8 cellular contexts compared by ENCODE assay signal in the genomic region with DNA sequence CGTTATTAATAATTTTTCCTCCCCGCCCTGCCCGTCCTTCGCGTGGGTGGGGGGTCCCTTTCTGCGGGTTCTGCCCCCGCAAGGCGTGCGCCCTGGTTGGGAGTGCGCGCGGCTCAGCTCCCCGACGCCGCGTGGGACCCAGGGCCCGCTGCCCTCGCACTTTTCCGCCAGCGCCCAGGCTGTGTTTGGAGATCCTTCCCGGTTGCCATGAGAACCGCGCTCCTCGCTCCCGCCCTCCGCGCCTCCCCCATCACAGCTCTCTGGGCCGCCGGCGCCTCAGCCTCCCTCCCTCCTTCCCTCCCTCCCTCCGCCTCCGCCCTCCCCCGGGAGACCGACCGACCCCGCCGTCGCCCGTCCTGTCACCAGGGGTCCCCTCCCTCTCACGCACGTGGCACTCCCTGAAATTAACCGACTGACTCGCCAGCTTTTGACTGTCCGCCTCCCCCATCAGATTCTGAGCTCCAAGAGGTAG. TPM values are rescaled to one million over a fixed set of nuclear protein-coding genes. Genes with fewer than 3 reads are reported as not detected.
DNase-seq lines count a peak whose midpoint lies in the region; ATAC-seq, FAIRE-seq and TF ChIP-seq lines count a peak whose summit lies in the region.

No MANE protein-coding gene starts in this region.

- H3K4me2 ChIP-seq in Karpas-422 (ENCODE audit: low read depth, low read length, poor library complexity, severe bottlenecking) = peak overlapping the region; percentile 58

- H3K79me2 ChIP-seq in Karpas-422 (ENCODE audit: low read length) = no peaks in the 10 kb centered on the region

- H3K9me3 ChIP-seq in Karpas-422 (ENCODE audit: low read length) (no peaks in the 10 kb centered on the region), vagina (no peaks in the 10 kb centered on the region)

- H3K27me3 ChIP-seq in Karpas-422 (ENCODE audit: low read length) = no peaks in the 10 kb centered on the region; the same call in 1 of the 2 replicates
- no peaks in the 10 kb centered on the region for H3K27me3 ChIP-seq in vagina

- peaks cover 30% of the 10 kb centered on the region for H3K4me1 ChIP-seq in Karpas-422 (ENCODE audit: low read length)
- peaks cover 71% of the 10 kb centered on the region for H3K4me1 ChIP-seq in vagina

- H3K27ac ChIP-seq in Karpas-422 (ENCODE audit: low read length) = no peak overlapping the region
- peak overlapping the region; percentile 14 for H3K27ac ChIP-seq in adipose tissue (ENCODE audit: low read depth, low read length)
- peak overlapping the region; percentile 97 for H3K27ac ChIP-seq in vagina

- H3K9ac ChIP-seq in Karpas-422 (ENCODE audit: low read length) = peak overlapping the region; percentile 48

- FAIRE-seq in GM19239 (lab: Jason Lieb, UNC) = no peak

- peak in 1 of 2 donors; percentile 15 for TF ChIP-seq POLR2A in vagina (IDR thresholded peaks at IDR 0.05)

- peak; percentile 66 for ATAC-seq in Right ventricle myocardium inferior

- H2AFZ ChIP-seq in Karpas-422 (ENCODE audit: low read length) = no peak overlapping the region

- DNase-seq in COR-L47 (lab: John Stamatoyannopoulos, UW) = peak; percentile 87
- peak; percentile 66 for DNase-seq in Karpas-422
- DNase-seq in SHP77 (lab: John Stamatoyannopoulos, UW) = peak; percentile 67 to 78
- DNase-seq in Right ventricle myocardium inferior (ENCODE audit: missing footprints) = peak; percentile 96
- peak; percentile 79 for DNase-seq in occipital lobe (lab: John Stamatoyannopoulos, UW)
- no peak for DNase-seq in vagina (ENCODE audit: extremely low spot score in 2 of 2)
- DNase-seq in GM19239 (ENCODE audit: insufficient read length, low spot score) = no peak

- peaks cover 13% of the 10 kb centered on the region for H4K20me1 ChIP-seq in Karpas-422 (ENCODE audit: insufficient read depth, low read depth, low read length)

- intact Hi-C loops in Right ventricle myocardium inferior (cut with DNase I) (loop anchor here (5.0 kb wide), 1 partner anchor 135 kb away; a partner anchor contains a TSS), vagina (cut with DNase I) (loop anchor here (2.0 kb wide), 1 partner anchor 136 kb away; a partner anchor contains a TSS)

- H3K4me3 ChIP-seq in Karpas-422 (ENCODE audit: low read length) = peak overlapping the region; percentile 52; the same call in 1 of the 2 replicates
- H3K4me3 ChIP-seq in vagina = peak overlapping the region; percentile 48 to 66

- TF ChIP-seq CTCF in vagina (IDR thresholded peaks at IDR 0.05) = no peak

- 0 to 1% (median 1%) methylated on average over 41 to 43 of the region's 44 CpGs for WGBS in adipose tissue, 3 donors

- no peaks in the 10 kb centered on the region for H3K9me2 ChIP-seq in Karpas-422 (replicated peaks; ENCODE audit: insufficient read depth, low read length)

- H3K36me3 ChIP-seq in Karpas-422 (ENCODE audit: insufficient read depth, low read length) (no peaks in the 10 kb centered on the region), vagina (no peaks in the 10 kb centered on the region)

RNA-seq across cellular contexts. Expression of a gene that starts 2.4 kb away (rescaled TPM):
- 22.5 and 73.2 TPM in 2 replicates for total RNA-seq in Karpas-422 (2014; rRNA removed; shearing (Covaris generic); ENCODE audit: low replicate concordance)
- polyA plus RNA-seq in adipose tissue = 10 to 100 TPM; 28.1 to 83.2 (median 72.5) TPM
- total RNA-seq in Right ventricle myocardium inferior (36.2 TPM), occipital lobe (75.6 TPM), vagina (72.7 TPM)

RNA-seq across cellular contexts. Expression of a gene that starts 19.4 kb away (rescaled TPM):
- 1.6 and 2.2 TPM in 2 replicates for total RNA-seq in Karpas-422 (2014; rRNA removed; shearing (Covaris generic); ENCODE audit: low replicate concordance)
- polyA plus RNA-seq in adipose tissue = 1 to 10 TPM; 1.6 to 9.8 (median 7.1) TPM
- total RNA-seq in Right ventricle myocardium inferior = 5.0 TPM
- 0.78 TPM for total RNA-seq in occipital lobe
- total RNA-seq in vagina = 3.9 TPM

RNA-seq across cellular contexts. Expression of a gene that starts 21.1 kb away (rescaled TPM):
- 4.1 and 10.0 TPM in 2 replicates for total RNA-seq in Karpas-422 (2014; rRNA removed; shearing (Covaris generic); ENCODE audit: low replicate concordance)
- 10 to 100 TPM; 18.3 to 55.6 (median 24.3) TPM for polyA plus RNA-seq in adipose tissue
- total RNA-seq in Right ventricle myocardium inferior (26.0 TPM), occipital lobe (95.1 TPM), vagina (57.5 TPM)

RNA-seq across cellular contexts. Expression of a gene that starts 30.9 kb away (rescaled TPM):
- total RNA-seq in Karpas-422 (2014; rRNA removed; shearing (Covaris generic); ENCODE audit: low replicate concordance) = 0.97 TPM in 1 of 2 replicates, not detected in the other
- polyA plus RNA-seq in adipose tissue = 100 to 1,000 TPM in 1 of 3 donors, 1 to 10 TPM in 2; 1.8 to 107 (median 3.5) TPM
- total RNA-seq in Right ventricle myocardium inferior (0.46 TPM), occipital lobe (not detected), vagina (25.5 TPM)

Comparison
In these comparisons a context has a peak if more than half of its experiments do, and no peak if none do; other contexts are left out.
1. DNase-seq: peak in COR-L47 (single experiment), Karpas-422 (single experiment), SHP77 (2 of 2), Right ventricle myocardium inferior (single experiment) and occipital lobe (single experiment); none in vagina (0 of 2) and GM19239 (single experiment).